ENCODE assay signal across 20 cellular contexts in the genomic region with DNA sequence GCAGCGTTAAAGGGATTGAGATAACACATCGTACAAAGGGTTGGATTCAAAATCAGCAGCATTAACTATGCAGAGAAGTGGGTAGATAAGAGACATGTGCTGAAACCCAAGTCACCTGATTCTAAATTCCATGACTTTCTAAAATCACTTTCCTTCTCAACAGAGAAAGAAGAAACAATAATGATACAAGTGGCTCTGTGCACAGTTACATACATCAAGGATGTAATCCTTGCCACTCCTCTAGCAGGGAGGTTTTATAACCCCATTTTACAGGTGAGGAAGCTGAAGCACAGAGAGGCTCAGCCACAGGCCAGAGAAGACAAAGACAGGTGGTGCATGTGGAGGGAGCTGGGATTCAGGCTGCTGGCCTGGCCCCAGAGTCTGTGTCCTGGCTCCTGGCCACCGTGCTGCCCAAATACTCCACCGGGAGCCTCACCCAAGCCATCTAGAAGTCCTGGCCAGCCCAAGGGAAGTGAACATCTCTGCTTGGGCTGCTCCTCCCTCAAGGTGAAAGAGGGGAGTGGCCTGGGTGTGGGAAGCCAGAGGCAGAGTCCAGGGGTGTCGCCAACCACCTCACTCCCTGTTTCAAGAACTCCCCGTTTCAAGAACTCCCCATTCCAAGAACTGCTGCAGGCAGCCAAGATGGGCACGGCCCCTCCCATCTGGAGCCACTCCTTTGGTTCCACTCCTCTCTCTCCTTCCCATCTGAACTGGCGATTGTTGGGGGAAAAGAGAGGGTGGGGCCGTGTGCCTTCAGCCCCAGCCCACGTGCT.
DNase-seq lines count a peak whose midpoint lies in the region; ATAC-seq and TF ChIP-seq lines count a peak whose summit lies in the region.
"Had no signal": no experiment of that assay in that cellular context is flagged by ENCODE, and none has a peak within 500 bp of the region (broad histone marks: within the 10 kb centered on the region; RNA-seq: fewer than 3 reads in every experiment).

No MANE protein-coding gene starts in this region.

- DNase-seq in activated effector memory CD4-positive, alpha-beta T cell treated with anti-CD3 and anti-CD28 coated beads, Interleukin-2, amount 50 U/mL, for 16 hours: peak; percentile 55
- DNase-seq in activated effector memory CD4-positive, alpha-beta T cell treated with Interleukin-2 at 50 U/mL for 16 hours: no peak
- no peak for DNase-seq in WTC11 (ENCODE audit: low spot score)
- no peak for DNase-seq in neuronal stem cell (ENCODE audit: low spot score)
- DNase-seq in stimulated activated naive B cell treated with anti-CD40 and anti-IgM and Interleukin-4, amounts not matched to agents 10 μg/mL and 1 μg/mL and 100 μg/mL, for 72 hours: no peak
- no peak for DNase-seq in activated CD4-positive, alpha-beta T cell treated with anti-CD3 and anti-CD28 coated beads, Interleukin-2, amount 10 ng/mL, durations not matched to agents 7 days and 5 days
- DNase-seq in GM23248: no peak
- DNase-seq: BE2C; CD4-positive, alpha-beta memory T cell; DMS79; HCEC 1CT; Kasumi-1; MG63; NCI-H1048; NCI-H1436; NCI-H2081; NCI-H2171 treated with DMSO at 0.1 percent for 48 hours; NCI-H446 treated with DMSO at 0.1 percent for 48 hours; OCI-M1 had no signal

- H3K4me1 ChIP-seq in neuronal stem cell (ENCODE audit: control insufficient read depth in 2 of 2, insufficient read depth in 1 of 2, low read depth in 1 of 2, low read length in 2 of 2) (peaks cover 2 to 15% of the 10 kb centered on the region in 2 donors), GM23248 (ENCODE audit: insufficient read depth) (no peaks in the 10 kb centered on the region)
- H3K4me1 ChIP-seq: BE2C had no signal

- H3K27ac ChIP-seq in neuronal stem cell (replicated peaks; ENCODE audit: low read length) (no peak overlapping the region), GM23248 (no peak overlapping the region)
- H3K27ac ChIP-seq: RWPE1 had no signal

- H3K36me3 ChIP-seq in neuronal stem cell (replicated peaks in 1 of 2; ENCODE audit: control insufficient read depth in 2 of 2, insufficient read depth in 2 of 2, low read length in 2 of 2) (no peaks in the 10 kb centered on the region), GM23248 (ENCODE audit: low read depth) (no peaks in the 10 kb centered on the region)
- H3K36me3 ChIP-seq: BE2C, MG63 had no signal

- no peaks in the 10 kb centered on the region for H3K79me2 ChIP-seq in GM23248 (ENCODE audit: insufficient read depth)

- H3K4me1 Mint-ChIP-seq in WTC11: peaks cover 19% of the 10 kb centered on the region
- H3K4me1 Mint-ChIP-seq in stimulated activated naive B cell treated with anti-CD40 and anti-IgM and Interleukin-4, amounts not matched to agents 10 μg/mL and 1 μg/mL and 100 μg/mL, for 72 hours: peaks cover 9 to 21% of the 10 kb centered on the region in 2 donors
- H3K4me1 Mint-ChIP-seq in activated CD4-positive, alpha-beta T cell treated with anti-CD3 and anti-CD28 coated beads, Interleukin-2, amount 10 ng/mL, durations not matched to agents 7 days and 5 days: no peaks in the 10 kb centered on the region
- H3K4me1 Mint-ChIP-seq: CD4-positive, alpha-beta memory T cell had no signal

- no peak overlapping the region for H4K8ac ChIP-seq in neuronal stem cell (ENCODE audit: low read depth, low read length)

- H3F3A ChIP-seq in GM23248 (ENCODE audit: insufficient read depth): no peaks in the 10 kb centered on the region

- H2BK5ac ChIP-seq in neuronal stem cell (ENCODE audit: low read length): peak overlapping the region; percentile 88

- no peak overlapping the region for H3K4ac ChIP-seq in neuronal stem cell (ENCODE audit: low read length)

- H3K79me1 ChIP-seq in neuronal stem cell (ENCODE audit: low read depth, low read length): peaks cover 2% of the 10 kb centered on the region

- H3K27me3 Mint-ChIP-seq in WTC11 (ENCODE audit: low read depth): no peaks in the 10 kb centered on the region
- peaks cover 28 to 43% of the 10 kb centered on the region in 2 donors for H3K27me3 Mint-ChIP-seq in stimulated activated naive B cell treated with anti-CD40 and anti-IgM and Interleukin-4, amounts not matched to agents 10 μg/mL and 1 μg/mL and 100 μg/mL, for 72 hours
- H3K27me3 Mint-ChIP-seq in activated CD4-positive, alpha-beta T cell treated with anti-CD3 and anti-CD28 coated beads, Interleukin-2, amount 10 ng/mL, durations not matched to agents 7 days and 5 days: peaks cover 9% of the 10 kb centered on the region

- H2BK12ac ChIP-seq in neuronal stem cell (ENCODE audit: low read length): no peak overlapping the region

- peak overlapping the region; percentile 53 for H3K18ac ChIP-seq in neuronal stem cell (ENCODE audit: low read length)

- H2BK120ac ChIP-seq in neuronal stem cell (ENCODE audit: low read depth, low read length): no peak overlapping the region

- H4K91ac ChIP-seq in neuronal stem cell (ENCODE audit: low read depth, low read length, poor library complexity): peak overlapping the region; percentile 62

- no peaks in the 10 kb centered on the region for H3K9me3 ChIP-seq in neuronal stem cell (replicated peaks in 1 of 2; ENCODE audit: control insufficient read depth in 2 of 2, insufficient read depth in 1 of 2, low read depth in 1 of 2, low read length in 2 of 2)
- no peaks in the 10 kb centered on the region for H3K9me3 ChIP-seq in GM23248 (ENCODE audit: low read depth)
- H3K9me3 ChIP-seq: BE2C, MG63 had no signal

- no peak overlapping the region for H3K14ac ChIP-seq in neuronal stem cell (ENCODE audit: low read length)

- H3K9me3 Mint-ChIP-seq in WTC11: peaks cover 11% of the 10 kb centered on the region; the same call in 1 of the 2 replicates
- H3K9me3 Mint-ChIP-seq in stimulated activated naive B cell treated with anti-CD40 and anti-IgM and Interleukin-4, amounts not matched to agents 10 μg/mL and 1 μg/mL and 100 μg/mL, for 72 hours: peaks cover 0 to 3% of the 10 kb centered on the region in 2 donors
- H3K9me3 Mint-ChIP-seq in activated CD4-positive, alpha-beta T cell treated with anti-CD3 and anti-CD28 coated beads, Interleukin-2, amount 10 ng/mL, durations not matched to agents 7 days and 5 days: no peaks in the 10 kb centered on the region

- peak overlapping the region; percentile 51 for H2AK5ac ChIP-seq in neuronal stem cell (ENCODE audit: low read depth, low read length)

- H3K23ac ChIP-seq in neuronal stem cell (ENCODE audit: low read depth, low read length, poor library complexity): no peak overlapping the region

- H3K4me3 ChIP-seq in neuronal stem cell (ENCODE audit: low read length in 2 of 2) (no peak overlapping the region), GM23248 (no peak overlapping the region)
- H3K4me3 ChIP-seq: MG63 had no signal

- POLR2A ChIA-PET in WTC11 (lab: Charles Lee): no interaction called here
- POLR2A ChIA-PET in activated CD4-positive, alpha-beta T cell treated with anti-CD3 and anti-CD28 coated beads, Interleukin-2, amount 10 ng/mL, durations not matched to agents 7 days and 5 days (lab: Charles Lee): no interaction called here

- peak; percentile 43 for ATAC-seq in WTC11
- no peak for ATAC-seq in stimulated activated naive B cell treated with anti-CD40 and anti-IgM and Interleukin-4, amounts not matched to agents 10 μg/mL and 1 μg/mL and 100 μg/mL, for 72 hours (replicated peaks)

- H2BK15ac ChIP-seq in neuronal stem cell (ENCODE audit: low read length): peak overlapping the region; percentile 32

- no peaks in the 10 kb centered on the region for H4K20me1 ChIP-seq in GM23248 (ENCODE audit: insufficient read depth)

- no CpG with 5 or more reads among the region's 10 CpGs for WGBS in neuronal stem cell (ENCODE audit: extremely low coverage in 2 of 2, insufficient read length in 2 of 2, insufficient replicate concordance in 1 of 2), 2 donors
- 19 to 20% methylated on average over 10 of the region's 10 CpGs for WGBS in GM23248 (ENCODE audit: low coverage in 1 of 2, low lambda C conversion rate in 2 of 2, missing lambda C conversion rate in 2 of 2), 2 experiments

- no peak overlapping the region for H3K4me2 ChIP-seq in neuronal stem cell (ENCODE audit: insufficient read depth, low read length, poor library complexity, severe bottlenecking)
- H3K4me2 ChIP-seq in GM23248 (ENCODE audit: unreplicated experiment): no peak overlapping the region

- H3K9me2 ChIP-seq in GM23248 (ENCODE audit: insufficient read depth): no peaks in the 10 kb centered on the region

- H3K4me3 Mint-ChIP-seq in WTC11: no peak overlapping the region
- no peak overlapping the region for H3K4me3 Mint-ChIP-seq in stimulated activated naive B cell treated with anti-CD40 and anti-IgM and Interleukin-4, amounts not matched to agents 10 μg/mL and 1 μg/mL and 100 μg/mL, for 72 hours
- no peak overlapping the region for H3K4me3 Mint-ChIP-seq in activated CD4-positive, alpha-beta T cell treated with anti-CD3 and anti-CD28 coated beads, Interleukin-2, amount 10 ng/mL, durations not matched to agents 7 days and 5 days
- H3K4me3 Mint-ChIP-seq: CD4-positive, alpha-beta memory T cell had no signal

- CTCF ChIA-PET in WTC11 (lab: Charles Lee): no interaction called here
- CTCF ChIA-PET in activated CD4-positive, alpha-beta T cell treated with anti-CD3 and anti-CD28 coated beads, Interleukin-2, amount 10 ng/mL, durations not matched to agents 7 days and 5 days (lab: Charles Lee): no interaction called here

- peaks cover 8% of the 10 kb centered on the region for H3K36me3 Mint-ChIP-seq in WTC11
- peaks cover 0 to 8% of the 10 kb centered on the region in 2 donors for H3K36me3 Mint-ChIP-seq in stimulated activated naive B cell treated with anti-CD40 and anti-IgM and Interleukin-4, amounts not matched to agents 10 μg/mL and 1 μg/mL and 100 μg/mL, for 72 hours
- no peaks in the 10 kb centered on the region for H3K36me3 Mint-ChIP-seq in activated CD4-positive, alpha-beta T cell treated with anti-CD3 and anti-CD28 coated beads, Interleukin-2, amount 10 ng/mL, durations not matched to agents 7 days and 5 days (ENCODE audit: low read depth)

- H3K9ac ChIP-seq in neuronal stem cell (ENCODE audit: low read depth, low read length, poor library complexity) (no peak overlapping the region), GM23248 (no peak overlapping the region)

- in situ Hi-C loops in GM23248 (cut with MboI): no loop called here

- H3K27ac Mint-ChIP-seq in WTC11: no peak overlapping the region
- no peak overlapping the region for H3K27ac Mint-ChIP-seq in stimulated activated naive B cell treated with anti-CD40 and anti-IgM and Interleukin-4, amounts not matched to agents 10 μg/mL and 1 μg/mL and 100 μg/mL, for 72 hours
- no peak overlapping the region for H3K27ac Mint-ChIP-seq in activated CD4-positive, alpha-beta T cell treated with anti-CD3 and anti-CD28 coated beads, Interleukin-2, amount 10 ng/mL, durations not matched to agents 7 days and 5 days
- H3K27ac Mint-ChIP-seq: CD4-positive, alpha-beta memory T cell had no signal

- TF ChIP-seq CTCF in WTC11 (IDR thresholded peaks at IDR 0.05): no peak

- H3K27me3 ChIP-seq in neuronal stem cell (ENCODE audit: control insufficient read depth in 3 of 3, insufficient read depth in 3 of 3, low read depth in 1 of 3, low read length in 3 of 3): peaks cover 0 to 26% (median 0%) of the 10 kb centered on the region in 3 experiments
- peaks cover 30% of the 10 kb centered on the region for H3K27me3 ChIP-seq in GM23248 (replicated peaks; ENCODE audit: insufficient read depth)
- H3K27me3 ChIP-seq: BE2C, MG63 had no signal

- H2AFZ ChIP-seq in neuronal stem cell (ENCODE audit: low read length) (no peak overlapping the region), GM23248 (no peak overlapping the region)

TF ChIP-seq in WTC11, 78 proteins besides CTCF, POLR2A, EP300 and RAD21 (continues in another document):
- TF ChIP-seq SMAD3 (CRISPR knock-in tag; IDR thresholded peaks at IDR 0.05; ENCODE audit: borderline replicate concordance): no peak
